8 cellular contexts compared by ENCODE assay signal in genomic region chr4:73257995-73258667, GRCh38. TPM values are rescaled to one million over a fixed set of nuclear protein-coding genes. Genes with fewer than 3 reads are reported as not detected.
DNase-seq lines count a peak whose midpoint lies in the region; ATAC-seq and TF ChIP-seq lines count a peak whose summit lies in the region.

No MANE protein-coding gene starts in this region.

- no peaks in the 10 kb centered on the region for H3K9me3 Mint-ChIP-seq in IgD-negative memory B cell
- H3K9me3 Mint-ChIP-seq in activated CD8-positive, alpha-beta T cell treated with anti-CD3 and anti-CD28 coated beads for 36 hours, result no peaks in the 10 kb centered on the region

- no peaks in the 10 kb centered on the region for H3K27me3 ChIP-seq in neutrophil

- peak overlapping the region; percentile 98 to 100 (median 99) for H3K4me3 Mint-ChIP-seq in IgD-negative memory B cell
- H3K4me3 Mint-ChIP-seq in activated CD8-positive, alpha-beta T cell treated with anti-CD3 and anti-CD28 coated beads for 36 hours, result peak overlapping the region; percentile 97

- no peak for TF ChIP-seq CTCF in activated CD8-positive, alpha-beta T cell treated with anti-CD3 and anti-CD28 coated beads for 36 hours (IDR thresholded peaks at IDR 0.05)
- peak; percentile 2 for TF ChIP-seq CTCF in fibroblast of the aortic adventitia (IDR thresholded peaks at IDR 0.05; ENCODE audit: insufficient read depth, low read length)
- no peak for TF ChIP-seq CTCF in neutrophil (IDR thresholded peaks at IDR 0.05)

- H3K4me3 ChIP-seq in fibroblast of the aortic adventitia (ENCODE audit: low read depth, low read length) (peak overlapping the region; percentile 96), neutrophil (ENCODE audit: low read depth in 1 of 2, low read length in 1 of 2) (peak overlapping the region; percentile 80 to 81)

- CTCF ChIA-PET in activated CD8-positive, alpha-beta T cell treated with anti-CD3 and anti-CD28 coated beads for 36 hours (lab: Charles Lee), result interaction anchor here (0.8 to 2.6 kb wide), 10 partner anchors 9 to 219 kb away, joined by 3 to 14 read pairs (median 4); partner anchors contain the start of gene COX18

- no peaks in the 10 kb centered on the region for H3K36me3 Mint-ChIP-seq in IgD-negative memory B cell
- H3K36me3 Mint-ChIP-seq in activated CD8-positive, alpha-beta T cell treated with anti-CD3 and anti-CD28 coated beads for 36 hours (ENCODE audit: low read depth), result peaks cover 36% of the 10 kb centered on the region

- no peaks in the 10 kb centered on the region for H3K36me3 ChIP-seq in neutrophil

- no peaks in the 10 kb centered on the region for H3K9me3 ChIP-seq in neutrophil

- H3K4me1 ChIP-seq in neutrophil (ENCODE audit: control insufficient read depth in 1 of 2, insufficient read depth in 1 of 2, low read depth in 1 of 2, low read length in 1 of 2), result peaks cover 24 to 30% of the 10 kb centered on the region in 2 experiments

- POLR2A ChIA-PET in activated CD8-positive, alpha-beta T cell treated with anti-CD3 and anti-CD28 coated beads for 36 hours (lab: Charles Lee), result interaction anchor here (0.8 to 4.1 kb wide), 15 partner anchors 9 to 189 kb away, joined by 3 to 30 read pairs (median 3); partner anchors contain the start of gene COX18

- peak overlapping the region; percentile 97 for H3K27ac ChIP-seq in neutrophil

- DNase-seq in Right ventricle myocardium inferior (ENCODE audit: missing footprints) (peak; percentile 78), cardiac septum (ENCODE audit: low spot score) (no peak), fibroblast of the aortic adventitia (ENCODE audit: low read depth) (peak; percentile 29)
- no peak for DNase-seq in activated CD8-positive, alpha-beta T cell treated with anti-CD3 and anti-CD28 coated beads for 36 hours
- no peak for DNase-seq in activated effector memory CD4-positive, alpha-beta T cell treated with Interleukin-2 at 50 U/mL for 16 hours

- intact Hi-C loops in Right ventricle myocardium inferior (cut with DNase I), result loop anchor here (1.0 to 5.0 kb wide), 3 partner anchors 36 to 189 kb away; partner anchors contain the start of gene COX18
- intact Hi-C loops in cardiac septum (cut with DNase I), result loop anchor here (2.0 to 10.0 kb wide), 2 partner anchors 35 to 133 kb away; no protein-coding TSS in a partner anchor
- intact Hi-C loops in activated CD8-positive, alpha-beta T cell treated with anti-CD3 and anti-CD28 coated beads for 36 hours (cut with micrococcal nuclease), result loop anchor here (5.0 to 10.0 kb wide), 2 partner anchors 36 to 123 kb away; no protein-coding TSS in a partner anchor

- ATAC-seq in Right ventricle myocardium inferior (no peak), GM21717 (IDR thresholded peaks at IDR 0.05; ENCODE audit: unreplicated experiment) (peak; percentile 38)
- ATAC-seq in activated CD8-positive, alpha-beta T cell treated with anti-CD3 and anti-CD28 coated beads for 36 hours, result peak; percentile 9

- no peaks in the 10 kb centered on the region for H3K27me3 Mint-ChIP-seq in IgD-negative memory B cell
- H3K27me3 Mint-ChIP-seq in activated CD8-positive, alpha-beta T cell treated with anti-CD3 and anti-CD28 coated beads for 36 hours, result no peaks in the 10 kb centered on the region

- peaks cover 37 to 56% (median 48%) of the 10 kb centered on the region in 3 donors for H3K4me1 Mint-ChIP-seq in IgD-negative memory B cell
- peaks cover 55% of the 10 kb centered on the region for H3K4me1 Mint-ChIP-seq in activated CD8-positive, alpha-beta T cell treated with anti-CD3 and anti-CD28 coated beads for 36 hours (ENCODE audit: low read depth)

- peak overlapping the region; percentile 99 to 100 (median 100) for H3K27ac Mint-ChIP-seq in IgD-negative memory B cell
- H3K27ac Mint-ChIP-seq in activated CD8-positive, alpha-beta T cell treated with anti-CD3 and anti-CD28 coated beads for 36 hours, result peak overlapping the region; percentile 100

RNA-seq across cellular contexts. Expression of gene ANKRD17, which starts 0.5 kb away (rescaled TPM):
- total RNA-seq in Right ventricle myocardium inferior (50.7 TPM), cardiac septum (59.8 TPM), fibroblast of the aortic adventitia (ENCODE audit: low replicate concordance) (64.4 and 72.5 TPM in 2 replicates)
- polyA plus RNA-seq in IgD-negative memory B cell, result 9.6 TPM
- total RNA-seq in activated CD8-positive, alpha-beta T cell treated with anti-CD3 and anti-CD28 coated beads for 36 hours, result 10 to 100 TPM; 50.8 to 53.1 TPM

Comparison
In these comparisons a context has a peak if more than half of its experiments do, and no peak if none do; other contexts are left out.
1. DNase-seq: peak in Right ventricle myocardium inferior (single experiment) and fibroblast of the aortic adventitia (single experiment); none in cardiac septum (single experiment), activated CD8-positive, alpha-beta T cell treated with anti-CD3 and anti-CD28 coated beads for 36 hours (single experiment) and activated effector memory CD4-positive, alpha-beta T cell treated with Interleukin-2 at 50 U/mL for 16 hours (single experiment).